8 cellular contexts compared by ENCODE assay signal in genomic region chr14:89303452-89304435, GRCh38.
DNase-seq lines count a peak whose midpoint lies in the region; ATAC-seq, FAIRE-seq and TF ChIP-seq lines count a peak whose summit lies in the region.

No MANE protein-coding gene starts in this region.

- H3K9me2 ChIP-seq in OCI-LY1 (ENCODE audit: low read depth, low read length): no peaks in the 10 kb centered on the region

- H3K4me3 Mint-ChIP-seq in MCF 10A (ENCODE audit: unreplicated experiment): no peak overlapping the region

- dilution Hi-C loops in keratinocyte (cut with MboI; ENCODE audit: extremely low pct_ligation_motif_present, low sequenced_read_pairs): no loop called here

- peak overlapping the region; percentile 98 for H3K27ac ChIP-seq in OCI-LY1 (ENCODE audit: low read depth, low read length, poor library complexity, severe bottlenecking)
- no peak overlapping the region for H3K27ac ChIP-seq in keratinocyte (ENCODE audit: control insufficient read depth, insufficient read depth, low read length)
- H3K27ac ChIP-seq in smooth muscle cell (ENCODE audit: low read depth): peak overlapping the region; percentile 97

- POLR2A ChIA-PET in MCF 10A (lab: Yijun Ruan, JAX): no interaction called here

- peak; percentile 91 for DNase-seq in EH (ENCODE audit: low read depth)
- DNase-seq in MCF 10A (ENCODE audit: unreplicated experiment): peak; percentile 43
- no peak for DNase-seq in keratinocyte (ENCODE audit: low read depth, low spot score)
- DNase-seq in smooth muscle cell (lab: John Stamatoyannopoulos, UW; ENCODE audit: unreplicated experiment): peak; percentile 23
- DNase-seq in activated gamma-delta T cell treated with Interleukin-2 at 50 U/mL for 16 hours: no peak

- H3K36me3 Mint-ChIP-seq in MCF 10A (ENCODE audit: insufficient read depth, unreplicated experiment): peaks cover 6% of the 10 kb centered on the region

- H3K9ac ChIP-seq in OCI-LY1 (ENCODE audit: low read length) (peak overlapping the region; percentile 70), keratinocyte (ENCODE audit: control insufficient read depth, extremely low read depth, insufficient read depth, low read length) (no peak overlapping the region), smooth muscle cell (ENCODE audit: low read depth) (peak overlapping the region; percentile 91)

- no TSS peak for BruUV-seq in MCF 10A (replicated peaks; lab: Mats Ljungman, UMichigan)

- H3K9me3 ChIP-seq in OCI-LY1 (ENCODE audit: low read length): 0 out of 2 replicates have a peak, but pooled peaks cover 5% of the 10 kb centered on the region
- H3K9me3 ChIP-seq in keratinocyte (ENCODE audit: control insufficient read depth, low read depth, low read length): no peaks in the 10 kb centered on the region
- no peaks in the 10 kb centered on the region for H3K9me3 ChIP-seq in smooth muscle cell (replicated peaks; ENCODE audit: low read depth)

- intact Hi-C loops in MCF 10A (cut with micrococcal nuclease): no loop called here

- H3K9me1 ChIP-seq in keratinocyte (ENCODE audit: control insufficient read depth, extremely low read depth, insufficient read depth, low read length): no peaks in the 10 kb centered on the region

- ATAC-seq in GM19468 (IDR thresholded peaks at IDR 0.05; ENCODE audit: extremely low read depth, unreplicated experiment) (peak; percentile 58), HG03520 (IDR thresholded peaks at IDR 0.05; ENCODE audit: unreplicated experiment) (peak; percentile 57)

- no peak overlapping the region for H3K27ac Mint-ChIP-seq in MCF 10A (ENCODE audit: low read depth, unreplicated experiment)

- H3K4me2 ChIP-seq in OCI-LY1 (ENCODE audit: low read length): peak overlapping the region; percentile 77
- H3K4me2 ChIP-seq in keratinocyte (ENCODE audit: control insufficient read depth, extremely low read depth, insufficient read depth, low read depth, low read length): peak overlapping the region; percentile 27
- H3K4me2 ChIP-seq in smooth muscle cell: peak overlapping the region; percentile 80

- TF ChIP-seq CTCF in OCI-LY1 (IDR thresholded peaks at IDR 0.05; ENCODE audit: low read length) (no peak), MCF 10A (IDR thresholded peaks at IDR 0.05; ENCODE audit: unreplicated experiment) (no peak), keratinocyte (optimal IDR thresholded peaks at IDR 0.05 in 1 of 3, IDR thresholded peaks at IDR 0.05 in 1 of 3, conservative IDR thresholded peaks at IDR 0.05 in 1 of 3; ENCODE audit: extremely low read depth in 1 of 3, insufficient read depth in 2 of 3, low read length in 3 of 3) (no peak), smooth muscle cell (IDR thresholded peaks at IDR 0.05; ENCODE audit: borderline replicate concordance, insufficient read depth, poor library complexity, severe bottlenecking) (no peak)

- H3K79me2 ChIP-seq in OCI-LY1 (ENCODE audit: insufficient read depth, low read length): no peaks in the 10 kb centered on the region
- H3K79me2 ChIP-seq in keratinocyte (ENCODE audit: control insufficient read depth, insufficient read depth, low read length): no peaks in the 10 kb centered on the region
- peaks cover 8% of the 10 kb centered on the region for H3K79me2 ChIP-seq in smooth muscle cell (ENCODE audit: low read depth)

- H3K27me3 ChIP-seq in OCI-LY1 (ENCODE audit: insufficient read depth, low read length) (no peaks in the 10 kb centered on the region), keratinocyte (ENCODE audit: control insufficient read depth, extremely low read depth, insufficient read depth, low read length) (no peaks in the 10 kb centered on the region), smooth muscle cell (ENCODE audit: low read depth) (no peaks in the 10 kb centered on the region)

- H2AFZ ChIP-seq in OCI-LY1 (ENCODE audit: low read length) (no peak overlapping the region), keratinocyte (ENCODE audit: control insufficient read depth, low read length) (no peak overlapping the region), smooth muscle cell (ENCODE audit: low read depth) (peak overlapping the region; percentile 14)

- H3K36me3 ChIP-seq in OCI-LY1 (ENCODE audit: insufficient read depth, low read length) (peaks cover 10% of the 10 kb centered on the region), keratinocyte (ENCODE audit: control insufficient read depth in 2 of 2, extremely low read depth in 1 of 2, insufficient read depth in 2 of 2, low read length in 2 of 2) (peaks cover 0 to 1% of the 10 kb centered on the region in 2 experiments), smooth muscle cell (ENCODE audit: low read depth) (no peaks in the 10 kb centered on the region)

- H3K4me3 ChIP-seq in OCI-LY1 (ENCODE audit: low read depth, low read length, poor library complexity, severe bottlenecking) (peak overlapping the region; percentile 50), keratinocyte (ENCODE audit: control insufficient read depth in 2 of 3, extremely low read depth in 1 of 3, insufficient read depth in 2 of 3, low read depth in 1 of 3, low read length in 3 of 3) (no peak overlapping the region), smooth muscle cell (peak overlapping the region; percentile 32)

- WGBS in smooth muscle cell (ENCODE audit: low lambda C conversion rate): 5% methylated on average over 14 of the region's 14 CpGs

- H3K27me3 Mint-ChIP-seq in MCF 10A (ENCODE audit: insufficient read depth, unreplicated experiment): no peaks in the 10 kb centered on the region

- no peaks in the 10 kb centered on the region for H3K9me3 Mint-ChIP-seq in MCF 10A (ENCODE audit: unreplicated experiment)

- no peaks in the 10 kb centered on the region for H4K20me1 ChIP-seq in OCI-LY1 (ENCODE audit: insufficient read depth, low read length)
- H4K20me1 ChIP-seq in keratinocyte (ENCODE audit: control insufficient read depth, extremely low read depth, insufficient read depth, low read length): no peaks in the 10 kb centered on the region
- H4K20me1 ChIP-seq in smooth muscle cell (ENCODE audit: low read depth): no peaks in the 10 kb centered on the region

- peaks cover 15% of the 10 kb centered on the region for H3K4me1 Mint-ChIP-seq in MCF 10A (ENCODE audit: insufficient read depth, unreplicated experiment)

- H3K4me1 ChIP-seq in OCI-LY1 (ENCODE audit: insufficient read depth, low read length, severe bottlenecking) (peaks cover 68% of the 10 kb centered on the region), keratinocyte (ENCODE audit: control insufficient read depth, extremely low read depth, insufficient read depth, low read length) (peaks cover 11% of the 10 kb centered on the region), smooth muscle cell (ENCODE audit: low read depth) (peaks cover 30% of the 10 kb centered on the region)

- 0 out of 2 replicates have a peak, but pooled peaks cover 3% of the 10 kb centered on the region for H3F3A ChIP-seq in OCI-LY1 (ENCODE audit: insufficient read depth, low read length)
- peaks cover 23% of the 10 kb centered on the region for H3F3A ChIP-seq in smooth muscle cell (ENCODE audit: low read depth)

- CTCF ChIA-PET in MCF 10A (lab: Yijun Ruan, JAX): interaction anchor here (0.6 kb wide), 1 partner anchor 34 kb away, joined by 3 read pairs; no protein-coding TSS in a partner anchor

- FAIRE-seq in keratinocyte (lab: Jason Lieb, UNC): no peak

Comparison
In these comparisons a context has a peak if more than half of its experiments do, and no peak if none do; other contexts are left out.
1. DNase-seq: peak in EH (single experiment), MCF 10A (single experiment) and smooth muscle cell (single experiment); none in keratinocyte (single experiment) and activated gamma-delta T cell treated with Interleukin-2 at 50 U/mL for 16 hours (single experiment).
2. H3K4me2 ChIP-seq: peak in every context shown above with its lines; median percentile 80 in smooth muscle cell; 77 in OCI-LY1; 27 in keratinocyte.
3. H3K4me3 ChIP-seq: peak in OCI-LY1 (single experiment) and smooth muscle cell (single experiment); none in keratinocyte (0 of 3).